In genomic region chr1:44797886-44798285, GRCh38 we compare ENCODE assay signal across 5 cellular contexts. TPM values are rescaled to one million over a fixed set of nuclear protein-coding genes. Genes with fewer than 3 reads are reported as not detected.
"Had no signal": no experiment of that assay in that cellular context is flagged by ENCODE, and none has a peak within 500 bp of the region (broad histone marks: within the 10 kb centered on the region; RNA-seq: fewer than 3 reads in every experiment).

No MANE protein-coding gene starts in this region.

RNA-seq across cellular contexts. Expression of gene DYNLT4, which starts 9.3 kb away (rescaled TPM):
- total RNA-seq: dermis blood vessel endothelial cell, foreskin keratinocyte, skeletal muscle tissue, vagina had no signal

RNA-seq across cellular contexts. Expression of gene BEST4, which starts 9.9 kb away (rescaled TPM):
- total RNA-seq: dermis blood vessel endothelial cell, foreskin keratinocyte, glomerular endothelial cell, skeletal muscle tissue, vagina had no signal
